ENCODE assay signal across 1 cellular context in genomic region chr7:55493416-55493815, GRCh38.
TF ChIP-seq lines count a peak whose summit lies in the region.

No MANE protein-coding gene starts in this region.

TF ChIP-seq in GM23338, 12 proteins besides CTCF, POLR2A, EP300 and RAD21:
- TF ChIP-seq STAT1 (IDR thresholded peaks at IDR 0.05; ENCODE audit: unreplicated experiment) (no peak), ZNF331 (CRISPR knock-in tag; IDR thresholded peaks at IDR 0.05; ENCODE audit: low read depth) (no peak), EZH2 (IDR thresholded peaks at IDR 0.05; ENCODE audit: low read depth, unreplicated experiment) (no peak), JUNB (IDR thresholded peaks at IDR 0.05; ENCODE audit: unreplicated experiment) (no peak), NANOG (IDR thresholded peaks at IDR 0.05; ENCODE audit: borderline replicate concordance) (no peak), POLR2AphosphoS5 (IDR thresholded peaks at IDR 0.05; ENCODE audit: low read depth) (no peak), ZNF114 (CRISPR knock-in tag; IDR thresholded peaks at IDR 0.05) (no peak), REST (IDR thresholded peaks at IDR 0.05; ENCODE audit: unreplicated experiment) (no peak), EZH2phosphoT487 (IDR thresholded peaks at IDR 0.05; ENCODE audit: unreplicated experiment) (no peak), ETS1 (IDR thresholded peaks at IDR 0.05) (no peak), ZNF462 (CRISPR knock-in tag; IDR thresholded peaks at IDR 0.05) (no peak), CREB1 (CRISPR knock-in tag; IDR thresholded peaks at IDR 0.05; ENCODE audit: low read depth) (no peak)
